18 cellular contexts compared by ENCODE assay signal in the genomic region with DNA sequence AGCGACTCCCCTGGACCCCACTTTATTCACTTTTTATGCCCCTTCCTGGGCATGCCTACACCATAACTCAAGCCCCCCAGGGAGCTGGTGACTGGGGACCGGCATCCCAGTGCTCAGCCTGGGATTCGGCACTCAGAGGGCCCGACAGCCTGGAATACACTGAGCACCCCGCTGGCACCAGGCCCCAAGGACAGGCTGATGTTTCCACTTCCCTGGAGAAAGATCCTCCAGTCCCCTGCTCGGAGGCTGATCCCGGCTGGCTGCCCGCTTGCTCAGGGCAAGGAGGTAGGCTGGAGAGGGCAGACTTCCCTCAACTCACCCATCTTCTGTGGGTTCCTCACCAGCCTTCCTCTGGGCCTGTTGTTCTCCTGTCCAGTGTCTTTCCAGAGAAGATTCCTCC. TPM values are rescaled to one million over a fixed set of nuclear protein-coding genes. Genes with fewer than 3 reads are reported as not detected.
DNase-seq lines count a peak whose midpoint lies in the region; ATAC-seq and TF ChIP-seq lines count a peak whose summit lies in the region.
"Had no signal": no experiment of that assay in that cellular context is flagged by ENCODE, and none has a peak within 500 bp of the region (broad histone marks: within the 10 kb centered on the region; RNA-seq: fewer than 3 reads in every experiment).

No MANE protein-coding gene starts in this region.

- H3K27me3 ChIP-seq in SJSA1 (replicated peaks) (no peaks in the 10 kb centered on the region), BE2C (no peaks in the 10 kb centered on the region)

- peak overlapping the region; percentile 83 for H3K27ac ChIP-seq in SJSA1
- H3K27ac ChIP-seq: 22Rv1 had no signal

- intact Hi-C loops in Right ventricle myocardium inferior (cut with DNase I) (no loop called here), left ventricle myocardium superior (cut with micrococcal nuclease) (no loop called here)

- TF ChIP-seq CTCF in nephron (IDR thresholded peaks at IDR 0.05; ENCODE audit: unreplicated experiment in 3 of 3): no peak
- TF ChIP-seq CTCF in BE2C (IDR thresholded peaks at IDR 0.05; ENCODE audit: low read depth, low read length): no peak

- H3K9me3 ChIP-seq in SJSA1 (replicated peaks) (no peaks in the 10 kb centered on the region), BE2C (no peaks in the 10 kb centered on the region; the same call in 1 of the 2 replicates)

- H3K36me3 Mint-ChIP-seq in nephron (ENCODE audit: low read depth): no peaks in the 10 kb centered on the region

- peaks cover 32% of the 10 kb centered on the region for H3K27me3 Mint-ChIP-seq in nephron (ENCODE audit: low read depth)

- peak overlapping the region in 2 of 3 experiments; percentile 77 to 87 for H3K27ac Mint-ChIP-seq in nephron
- H3K27ac Mint-ChIP-seq: CD8-positive, alpha-beta T cell had no signal

- H3K36me3 ChIP-seq in SJSA1 (peaks cover 8% of the 10 kb centered on the region; the same call in 1 of the 2 replicates), BE2C (peaks cover 36% of the 10 kb centered on the region)

- H3K9me3 Mint-ChIP-seq in nephron: no peaks in the 10 kb centered on the region
- H3K9me3 Mint-ChIP-seq: CD8-positive, alpha-beta T cell had no signal

- no peak overlapping the region for H3K4me3 ChIP-seq in SJSA1
- H3K4me3 ChIP-seq in BE2C (ENCODE audit: low read depth, low read length): no peak overlapping the region
- H3K4me3 ChIP-seq: GM12878 had no signal

- H3K4me1 Mint-ChIP-seq in nephron: peaks cover 55% of the 10 kb centered on the region

- ATAC-seq in Right ventricle myocardium inferior: no peak
- no peak for ATAC-seq in left ventricle myocardium superior
- ATAC-seq in HG03432 (IDR thresholded peaks at IDR 0.05; ENCODE audit: unreplicated experiment): no peak
- ATAC-seq in GM19023 (IDR thresholded peaks at IDR 0.05; ENCODE audit: unreplicated experiment): no peak
- ATAC-seq: CD8-positive, alpha-beta T cell; GM12878; PC-3 had no signal

- DNase-seq in Right ventricle myocardium inferior (ENCODE audit: missing footprints): peak; percentile 53
- no peak for DNase-seq in left ventricle myocardium superior
- no peak for DNase-seq in SJSA1 (ENCODE audit: low read depth in 1 of 2, low spot score in 2 of 2)
- no peak for DNase-seq in BE2C
- no peak for DNase-seq in hepatic stellate cell (ENCODE audit: low spot score)
- DNase-seq: AML-193; CD8-positive, alpha-beta T cell; DMS53; EL; GOT3; NCI-H1436 treated with DMSO at 0.1 percent for 48 hours; NCI-H2029; PC-3 had no signal

- H3K4me1 ChIP-seq in SJSA1 (replicated peaks) (peaks cover 91% of the 10 kb centered on the region), BE2C (peaks cover 10% of the 10 kb centered on the region)

- H3K4me3 Mint-ChIP-seq in nephron: no peak overlapping the region
- H3K4me3 Mint-ChIP-seq: CD8-positive, alpha-beta T cell had no signal

RNA-seq across cellular contexts. Expression of gene ODC1, which starts 36.6 kb away (rescaled TPM):
- total RNA-seq in Right ventricle myocardium inferior (37.2 TPM), left ventricle myocardium superior (26.4 TPM)
- 110 and 113 TPM in 2 replicates for total RNA-seq in SJSA1 (2014; rRNA removed; shearing (Covaris generic))
- 216 TPM for polyA plus RNA-seq in BE2C (2012; ENCODE audit: insufficient read depth, insufficient read length, low read depth)
